26 cellular contexts compared by ENCODE assay signal in genomic region chr2:76160683-76161082, GRCh38.
"Had no signal": no experiment of that assay in that cellular context is flagged by ENCODE, and none has a peak within 500 bp of the region (broad histone marks: within the 10 kb centered on the region; RNA-seq: fewer than 3 reads in every experiment).

No MANE protein-coding gene starts in this region.

- H3K9me3 Mint-ChIP-seq: dendritic cell treated with granulocyte-macrophage colony-stimulating factor and Interleukin-4, amounts not matched to agents 40 ng/mL and 50 ng/mL, for 4 days had no signal

- H3K27ac ChIP-seq: colonic mucosa, esophagus muscularis mucosa, heart right ventricle, lower lobe of right lung, neutrophil, pancreas, suprapubic skin, transverse colon, upper lobe of right lung, uterus had no signal

- H3K9me3 ChIP-seq: colonic mucosa, esophagus muscularis mucosa, heart right ventricle, lower lobe of right lung, neutrophil, pancreas, suprapubic skin, transverse colon, upper lobe of right lung, uterus had no signal

- H3K36me3 ChIP-seq: colonic mucosa, esophagus muscularis mucosa, heart right ventricle, lower lobe of right lung, neutrophil, pancreas, suprapubic skin, transverse colon, upper lobe of right lung, uterus had no signal

- H3K4me3 Mint-ChIP-seq: dendritic cell treated with granulocyte-macrophage colony-stimulating factor and Interleukin-4, amounts not matched to agents 40 ng/mL and 50 ng/mL, for 4 days; immature natural killer cell; natural killer cell; stimulated activated naive CD8-positive, alpha-beta T cell treated with anti-CD3 and anti-CD28 coated beads, Interleukin-15, amount 100 ng/mL, for 72 hours had no signal

- H3K4me1 Mint-ChIP-seq: immature natural killer cell; natural killer cell; stimulated activated naive CD8-positive, alpha-beta T cell treated with anti-CD3 and anti-CD28 coated beads, Interleukin-15, amount 100 ng/mL, for 72 hours had no signal

- H3K4me3 ChIP-seq: colonic mucosa, esophagus muscularis mucosa, heart right ventricle, lower lobe of right lung, pancreas, smooth muscle cell, suprapubic skin, transverse colon, upper lobe of right lung, uterus had no signal

- H3K27ac Mint-ChIP-seq: dendritic cell treated with granulocyte-macrophage colony-stimulating factor and Interleukin-4, amounts not matched to agents 40 ng/mL and 50 ng/mL, for 4 days; natural killer cell; stimulated activated naive CD8-positive, alpha-beta T cell treated with anti-CD3 and anti-CD28 coated beads, Interleukin-15, amount 100 ng/mL, for 72 hours had no signal

- H3K27me3 ChIP-seq: colonic mucosa, esophagus muscularis mucosa, neutrophil, pancreas, suprapubic skin, transverse colon, upper lobe of right lung, uterus had no signal

- H3K36me3 Mint-ChIP-seq: immature natural killer cell had no signal

- ATAC-seq: heart right ventricle; left ventricle myocardium superior; lower lobe of right lung; natural killer cell; pancreas; sciatic nerve; stimulated activated naive CD8-positive, alpha-beta T cell treated with anti-CD3 and anti-CD28 coated beads, Interleukin-15, amount 100 ng/mL, for 72 hours; upper lobe of right lung had no signal

- H3K4me1 ChIP-seq: colonic mucosa, esophagus muscularis mucosa, heart right ventricle, lower lobe of right lung, pancreas, suprapubic skin, transverse colon, upper lobe of right lung, uterus had no signal

- H3K27me3 Mint-ChIP-seq: dendritic cell treated with granulocyte-macrophage colony-stimulating factor and Interleukin-4, amounts not matched to agents 40 ng/mL and 50 ng/mL, for 4 days; stimulated activated naive CD8-positive, alpha-beta T cell treated with anti-CD3 and anti-CD28 coated beads, Interleukin-15, amount 100 ng/mL, for 72 hours had no signal

- H3K4me2 ChIP-seq: smooth muscle cell had no signal

- DNase-seq: colonic mucosa; effector CD8-positive, alpha-beta T cell; foreskin melanocyte; glutamatergic neuron; heart right ventricle; immature natural killer cell; left ventricle myocardium superior; lower lobe of right lung; natural killer cell; pancreas; retina; stimulated activated CD4-positive, alpha-beta T cell treated with anti-CD3 and anti-CD28 coated beads, Interleukin-12 subunit alpha, Interleukin-12 subunit beta, amount 100 ng/mL, for 4 hours; stimulated activated CD4-positive, alpha-beta T cell treated with anti-CD3 and anti-CD28 coated beads, Interleukin-1b, Interleukin-23, amount 100 ng/mL, for 48 hours; stimulated activated CD4-positive, alpha-beta T cell treated with anti-CD3 and anti-CD28 coated beads, Interleukin-4, amount 100 ng/mL, for 1 hour; stimulated activated CD8-positive, alpha-beta memory T cell treated with anti-CD3 and anti-CD28 coated beads, Interleukin-4, amount 100 ng/mL, for 48 hours; stimulated activated naive CD4-positive, alpha-beta T cell; stimulated activated naive CD8-positive, alpha-beta T cell treated with anti-CD3 and anti-CD28 coated beads, Interleukin-15, amount 100 ng/mL, for 72 hours; transverse colon; upper lobe of right lung; uterus had no signal
